Comparison of ENCODE assay signal across 9 cellular contexts in the genomic region with DNA sequence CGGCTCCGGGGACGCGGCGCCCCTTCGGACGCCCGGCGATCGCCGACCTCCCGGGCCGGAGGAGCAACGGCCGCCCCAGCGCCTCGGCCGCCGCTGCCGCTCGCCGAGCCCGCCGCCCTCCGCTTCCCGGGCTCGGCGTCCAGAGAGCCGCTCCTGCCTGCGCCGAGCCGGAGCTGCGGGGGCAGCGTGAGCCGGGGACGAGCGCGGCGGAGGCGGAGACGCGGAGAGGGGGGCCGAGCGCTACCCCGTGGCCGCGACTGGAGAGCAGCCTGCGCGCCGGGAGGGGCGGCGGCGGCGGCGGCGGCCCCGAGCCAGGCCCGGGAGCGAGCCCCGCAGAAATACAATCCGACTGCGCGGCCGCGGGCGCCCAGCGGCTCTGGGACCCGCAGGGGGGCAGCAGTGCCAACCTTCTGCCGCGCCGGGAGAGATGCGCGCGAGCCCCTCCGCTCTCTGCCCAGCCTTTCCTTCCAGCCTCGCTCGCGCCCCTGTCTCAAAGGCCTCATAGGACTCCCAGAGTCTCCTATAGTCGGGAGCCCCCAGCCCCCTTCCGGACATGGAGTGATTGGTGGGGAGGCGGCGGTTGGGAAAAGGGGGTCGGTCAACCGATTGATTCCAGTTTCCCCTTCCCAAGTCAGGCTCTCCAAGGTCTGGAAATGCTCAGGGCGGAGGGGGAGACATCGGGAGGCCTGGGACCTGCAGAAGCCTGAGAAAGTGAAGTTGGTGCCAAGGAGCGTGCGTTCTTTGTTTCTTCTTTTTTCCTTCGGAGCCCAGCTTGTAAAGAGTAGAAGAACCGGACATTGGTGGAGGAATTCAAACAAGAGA. TPM values are rescaled to one million over a fixed set of nuclear protein-coding genes. Genes with fewer than 3 reads are reported as not detected.
A peak's percentile ranks its signal among the peaks of the same experiment; 100 is the strongest.
DNase-seq lines count a peak whose midpoint lies in the region; ATAC-seq and TF ChIP-seq lines count a peak whose summit lies in the region.
"Had no signal": no experiment of that assay in that cellular context is flagged by ENCODE, and none has a peak within 500 bp of the region (broad histone marks: within the 10 kb centered on the region; RNA-seq: fewer than 3 reads in every experiment).

No MANE protein-coding gene starts in this region.

- no peak for TF ChIP-seq CTCF in osteoblast (IDR thresholded peaks at IDR 0.05; ENCODE audit: extremely low read depth, low read depth, low read length)

- H3K4me1 ChIP-seq in osteoblast (ENCODE audit: insufficient read depth, low read length) = no peaks in the 10 kb centered on the region

- peak; percentile 96 for DNase-seq in D341Med (ENCODE audit: low spot score)
- peak; percentile 63 for DNase-seq in NCI-H2171 treated with DMSO at 0.1 percent for 48 hours (lab: John Stamatoyannopoulos, UW)
- DNase-seq in activated T-cell treated with anti-CD3 and anti-CD28 coated beads, Interleukin-2, amount 50 U/mL, for 1 hour = peak; percentile 64
- DNase-seq in Right ventricle myocardium superior = peak; percentile 62
- peak; percentile 89 for DNase-seq in osteoblast (ENCODE audit: insufficient read length, low spot score, missing footprints)
- no peak for DNase-seq in activated CD4-positive, CD25-positive, alpha-beta regulatory T cell treated with anti-CD3 and anti-CD28 coated beads, Interleukin-2, amount 50 U/mL, for 72 hours
- DNase-seq in dedifferentiated amniotic fluid mesenchymal stem cell (ENCODE audit: extremely low spot score) = no peak

- no peaks in the 10 kb centered on the region for H4K20me1 ChIP-seq in osteoblast (ENCODE audit: insufficient read depth, low read length)

- intact Hi-C loops in Right ventricle myocardium superior (cut with DNase I) = no loop called here

- H3K27me3 ChIP-seq in osteoblast (ENCODE audit: insufficient read depth, low read length) = peaks cover 53% of the 10 kb centered on the region

- no peaks in the 10 kb centered on the region for H3K36me3 ChIP-seq in osteoblast (ENCODE audit: insufficient read depth, low read length)

- H2AFZ ChIP-seq in osteoblast (ENCODE audit: low read length) = no peak overlapping the region

- ATAC-seq in Right ventricle myocardium superior (ENCODE audit: poor library complexity) = peak; percentile 85
- no peak for ATAC-seq in GM19467 (IDR thresholded peaks at IDR 0.05; ENCODE audit: unreplicated experiment)
- ATAC-seq: HCT116 had no signal

- no peak overlapping the region for H3K4me2 ChIP-seq in osteoblast (ENCODE audit: insufficient read depth, low read length)

- H3K27ac ChIP-seq in osteoblast (ENCODE audit: low read depth, low read length) = no peak overlapping the region

- no peak overlapping the region for H3K4me3 ChIP-seq in osteoblast (ENCODE audit: insufficient read depth, low read length)

- H3K79me2 ChIP-seq in osteoblast (ENCODE audit: insufficient read depth, low read length) = no peaks in the 10 kb centered on the region

- H3K9me3 ChIP-seq in osteoblast (ENCODE audit: low read depth, low read length) = no peaks in the 10 kb centered on the region

RNA-seq across cellular contexts. Expression of a gene that starts 1.0 kb away (rescaled TPM):
- total RNA-seq in Right ventricle myocardium superior = 1.0 TPM
- total RNA-seq in osteoblast = under 0.01 TPM in 2 replicates

Comparison
In these comparisons a context has a peak if more than half of its experiments do, and no peak if none do; other contexts are left out.
1. DNase-seq: peak in D341Med (single experiment), NCI-H2171 treated with DMSO at 0.1 percent for 48 hours (single experiment), activated T-cell treated with anti-CD3 and anti-CD28 coated beads, Interleukin-2, amount 50 U/mL, for 1 hour (single experiment), Right ventricle myocardium superior (single experiment) and osteoblast (single experiment); none in activated CD4-positive, CD25-positive, alpha-beta regulatory T cell treated with anti-CD3 and anti-CD28 coated beads, Interleukin-2, amount 50 U/mL, for 72 hours (single experiment) and dedifferentiated amniotic fluid mesenchymal stem cell (single experiment).